12 cellular contexts compared by ENCODE assay signal in genomic region chr17:16972346-16972745, GRCh38. TPM values are rescaled to one million over a fixed set of nuclear protein-coding genes. Genes with fewer than 3 reads are reported as not detected.
"Had no signal": no experiment of that assay in that cellular context is flagged by ENCODE, and none has a peak within 500 bp of the region (broad histone marks: within the 10 kb centered on the region; RNA-seq: fewer than 3 reads in every experiment).

No MANE protein-coding gene starts in this region.

- H3K27ac Mint-ChIP-seq: activated CD4-positive, alpha-beta memory T cell treated with anti-CD3 and anti-CD28 coated beads, Interleukin-2, amount 10 ng/mL, durations not matched to agents 7 days and 5 days; activated CD4-positive, alpha-beta T cell treated with anti-CD3 and anti-CD28 coated beads for 36 hours had no signal

- H3K27me3 Mint-ChIP-seq: activated CD4-positive, alpha-beta T cell treated with anti-CD3 and anti-CD28 coated beads for 36 hours had no signal

- H3K4me3 ChIP-seq: cardiac muscle cell had no signal

- DNase-seq: activated CD4-positive, alpha-beta memory T cell treated with anti-CD3 and anti-CD28 coated beads, Interleukin-2, amount 10 ng/mL, durations not matched to agents 7 days and 5 days; activated CD4-positive, alpha-beta T cell treated with anti-CD3 and anti-CD28 coated beads for 36 hours; activated CD8-positive, alpha-beta memory T cell treated with anti-CD3 and anti-CD28 coated beads, Interleukin-2, amount 50 U/mL, for 48 hours; activated naive CD4-positive, alpha-beta T cell treated with Interleukin-2 at 50 U/mL for 16 hours; kidney; small intestine; trophoblast cell had no signal

- H3K4me3 Mint-ChIP-seq: activated CD4-positive, alpha-beta memory T cell treated with anti-CD3 and anti-CD28 coated beads, Interleukin-2, amount 10 ng/mL, durations not matched to agents 7 days and 5 days; activated CD4-positive, alpha-beta T cell treated with anti-CD3 and anti-CD28 coated beads for 36 hours; neural crest cell had no signal

- ATAC-seq: activated CD4-positive, alpha-beta T cell treated with anti-CD3 and anti-CD28 coated beads for 36 hours had no signal

- H3K27ac ChIP-seq: cardiac muscle cell, VCaP had no signal

- H3K36me3 ChIP-seq: cardiac muscle cell had no signal

- H3K27me3 ChIP-seq: cardiac muscle cell had no signal

RNA-seq across cellular contexts. Expression of gene TNFRSF13B, which starts 0.4 kb away (rescaled TPM):
- total RNA-seq: activated CD4-positive, alpha-beta memory T cell treated with anti-CD3 and anti-CD28 coated beads, Interleukin-2, amount 10 ng/mL, durations not matched to agents 7 days and 5 days; activated CD4-positive, alpha-beta T cell treated with anti-CD3 and anti-CD28 coated beads for 36 hours; cardiac muscle cell; fibroblast of lung; frontal cortex; neural crest cell had no signal
- polyA plus RNA-seq: cardiac muscle cell, fibroblast of lung had no signal
